In genomic region chr16:89324056-89325010, GRCh38 we compare ENCODE assay signal across 9 cellular contexts.
A peak's percentile ranks its signal among the peaks of the same experiment; 100 is the strongest.
DNase-seq lines count a peak whose midpoint lies in the region; ATAC-seq and TF ChIP-seq lines count a peak whose summit lies in the region.
"Had no signal": no experiment of that assay in that cellular context is flagged by ENCODE, and none has a peak within 500 bp of the region (broad histone marks: within the 10 kb centered on the region; RNA-seq: fewer than 3 reads in every experiment).

No MANE protein-coding gene starts in this region.

- TF ChIP-seq CTCF in colonic mucosa (IDR thresholded peaks at IDR 0.05): no peak

- H3K27me3 Mint-ChIP-seq in effector memory CD8-positive, alpha-beta T cell: no peaks in the 10 kb centered on the region

- H3K27ac Mint-ChIP-seq in effector memory CD8-positive, alpha-beta T cell: peak overlapping the region; percentile 88 to 95

- intact Hi-C loops in colonic mucosa (cut with DNase I): no loop called here

- DNase-seq in activated effector memory CD4-positive, alpha-beta T cell treated with anti-CD3 and anti-CD28 coated beads, Interleukin-2, amount 50 U/mL, for 16 hours: peak; percentile 88
- no peak for DNase-seq in activated effector memory CD4-positive, alpha-beta T cell treated with Interleukin-2 at 50 U/mL for 16 hours
- peak; percentile 34 for DNase-seq in RKO (ENCODE audit: low spot score)
- no peak for DNase-seq in effector memory CD8-positive, alpha-beta T cell
- DNase-seq in stimulated activated CD4-positive, alpha-beta T cell treated with anti-CD3 and anti-CD28 coated beads, Interleukin-12 subunit alpha, Interleukin-12 subunit beta, amount 100 ng/mL, for 24 hours (ENCODE audit: low read depth in 2 of 2): peak; percentile 47 to 67
- no peak for DNase-seq in colonic mucosa
- DNase-seq in cerebellar nuclear complex (lab: John Stamatoyannopoulos, UW): no peak

- peaks cover 26% of the 10 kb centered on the region for H3K4me1 ChIP-seq in colonic mucosa

- no peaks in the 10 kb centered on the region for H3K9me3 Mint-ChIP-seq in effector memory CD8-positive, alpha-beta T cell

- H3K4me3 ChIP-seq in colonic mucosa: no peak overlapping the region

- ATAC-seq in effector memory CD8-positive, alpha-beta T cell (replicated peaks): no peak
- no peak for ATAC-seq in HG02840 (IDR thresholded peaks at IDR 0.05; ENCODE audit: low FRiP score, unreplicated experiment)

- no peak overlapping the region for H3K9ac ChIP-seq in colonic mucosa (ENCODE audit: low read depth in 2 of 2, low read length in 2 of 2)

- no peaks in the 10 kb centered on the region for H3K9me3 ChIP-seq in colonic mucosa

- no peak overlapping the region for H3K27ac ChIP-seq in colonic mucosa
- H3K27ac ChIP-seq: VCaP had no signal

- no peaks in the 10 kb centered on the region for H3K36me3 ChIP-seq in colonic mucosa

- H3K27me3 ChIP-seq in colonic mucosa: no peaks in the 10 kb centered on the region

- H3K36me3 Mint-ChIP-seq in effector memory CD8-positive, alpha-beta T cell (ENCODE audit: insufficient read depth): peaks cover 40% of the 10 kb centered on the region

- peak overlapping the region; percentile 56 to 65 for H3K4me3 Mint-ChIP-seq in effector memory CD8-positive, alpha-beta T cell

- peaks cover 76 to 78% of the 10 kb centered on the region in 2 donors for H3K4me1 Mint-ChIP-seq in effector memory CD8-positive, alpha-beta T cell (ENCODE audit: low read depth in 2 of 2)

Comparison
In these comparisons a context has a peak if more than half of its experiments do, and no peak if none do; other contexts are left out.
1. DNase-seq: peak in activated effector memory CD4-positive, alpha-beta T cell treated with anti-CD3 and anti-CD28 coated beads, Interleukin-2, amount 50 U/mL, for 16 hours (single experiment), RKO (single experiment) and stimulated activated CD4-positive, alpha-beta T cell treated with anti-CD3 and anti-CD28 coated beads, Interleukin-12 subunit alpha, Interleukin-12 subunit beta, amount 100 ng/mL, for 24 hours (2 of 2); none in activated effector memory CD4-positive, alpha-beta T cell treated with Interleukin-2 at 50 U/mL for 16 hours (single experiment), effector memory CD8-positive, alpha-beta T cell (0 of 3), colonic mucosa (single experiment) and cerebellar nuclear complex (0 of 2).